ENCODE assay signal across 11 cellular contexts in genomic region chr16:10510279-10510678, GRCh38.
DNase-seq lines count a peak whose midpoint lies in the region; ATAC-seq lines count a peak whose summit lies in the region.
"Had no signal": no experiment of that assay in that cellular context is flagged by ENCODE, and none has a peak within 500 bp of the region (broad histone marks: within the 10 kb centered on the region; RNA-seq: fewer than 3 reads in every experiment).

No MANE protein-coding gene starts in this region.

- no peaks in the 10 kb centered on the region for H3K27me3 Mint-ChIP-seq in activated CD4-positive, alpha-beta memory T cell treated with anti-CD3 and anti-CD28 coated beads for 36 hours
- peaks cover 11% of the 10 kb centered on the region for H3K27me3 Mint-ChIP-seq in activated CD4-positive, alpha-beta memory T cell treated with anti-CD3 and anti-CD28 coated beads, Interleukin-2, amount 10 ng/mL, durations not matched to agents 7 days and 5 days
- no peaks in the 10 kb centered on the region for H3K27me3 Mint-ChIP-seq in activated naive CD8-positive, alpha-beta T cell treated with anti-CD3 and anti-CD28 coated beads, Interleukin-2, amount 50 U/mL, for 24 hours
- H3K27me3 Mint-ChIP-seq in activated naive CD8-positive, alpha-beta T cell treated with anti-CD3 and anti-CD28 coated beads for 36 hours, result no peaks in the 10 kb centered on the region
- no peaks in the 10 kb centered on the region for H3K27me3 Mint-ChIP-seq in activated T-helper 17 cell treated with anti-CD3 and anti-CD28 coated beads, Interleukin-2, amount 50 U/mL, for 72 hours
- H3K27me3 Mint-ChIP-seq in activated T-helper 1 cell treated with anti-CD3 and anti-CD28 coated beads, Interleukin-12 subunit alpha, Interleukin-12 subunit beta, Interleukin-2, Interleukin-4 antibody, amounts not matched to agents 30 ng/mL and 10 ng/mL and 1 ng/mL, durations not matched to agents 14 hours and 24 hours and 36 hours (ENCODE audit: insufficient read depth), result peaks cover 14% of the 10 kb centered on the region

- peak overlapping the region; percentile 62 for H3K27ac Mint-ChIP-seq in activated CD4-positive, alpha-beta memory T cell treated with anti-CD3 and anti-CD28 coated beads for 36 hours
- H3K27ac Mint-ChIP-seq in activated CD4-positive, alpha-beta memory T cell treated with anti-CD3 and anti-CD28 coated beads, Interleukin-2, amount 10 ng/mL, durations not matched to agents 7 days and 5 days, result no peak overlapping the region
- H3K27ac Mint-ChIP-seq in activated naive CD8-positive, alpha-beta T cell treated with anti-CD3 and anti-CD28 coated beads, Interleukin-2, amount 50 U/mL, for 24 hours, result peak overlapping the region; percentile 6
- no peak overlapping the region for H3K27ac Mint-ChIP-seq in activated naive CD8-positive, alpha-beta T cell treated with anti-CD3 and anti-CD28 coated beads for 36 hours
- peak overlapping the region; percentile 51 for H3K27ac Mint-ChIP-seq in activated T-helper 17 cell treated with anti-CD3 and anti-CD28 coated beads, Interleukin-2, amount 50 U/mL, for 72 hours
- H3K27ac Mint-ChIP-seq in activated T-helper 1 cell treated with anti-CD3 and anti-CD28 coated beads, Interleukin-12 subunit alpha, Interleukin-12 subunit beta, Interleukin-2, Interleukin-4 antibody, amounts not matched to agents 30 ng/mL and 10 ng/mL and 1 ng/mL, durations not matched to agents 14 hours and 24 hours and 36 hours, result no peak overlapping the region
- H3K27ac Mint-ChIP-seq: CD14-positive monocyte had no signal

- intact Hi-C loops in activated CD4-positive, alpha-beta memory T cell treated with anti-CD3 and anti-CD28 coated beads for 36 hours (cut with micrococcal nuclease), result loop anchor here (2.0 to 5.0 kb wide), 4 partner anchors 123 to 432 kb away; partner anchors contain the start of genes ATF7IP2, CLEC16A and DEXI
- intact Hi-C loops in activated T-helper 1 cell treated with anti-CD3 and anti-CD28 coated beads, Interleukin-12 subunit alpha, Interleukin-12 subunit beta, Interleukin-2, Interleukin-4 antibody, amounts not matched to agents 30 ng/mL and 10 ng/mL and 1 ng/mL, durations not matched to agents 14 hours and 24 hours and 36 hours (cut with micrococcal nuclease), result no loop called here

- POLR2A ChIA-PET in activated CD4-positive, alpha-beta memory T cell treated with anti-CD3 and anti-CD28 coated beads for 36 hours (lab: Charles Lee), result no interaction called here
- POLR2A ChIA-PET in activated CD4-positive, alpha-beta memory T cell treated with anti-CD3 and anti-CD28 coated beads, Interleukin-2, amount 10 ng/mL, durations not matched to agents 7 days and 5 days (lab: Charles Lee), result interaction anchor here (1.5 kb wide), 1 partner anchor 195 kb away, joined by 8 read pairs; no protein-coding TSS in a partner anchor

- H3K9me3 Mint-ChIP-seq in activated CD4-positive, alpha-beta memory T cell treated with anti-CD3 and anti-CD28 coated beads for 36 hours, result no peaks in the 10 kb centered on the region
- H3K9me3 Mint-ChIP-seq in activated CD4-positive, alpha-beta memory T cell treated with anti-CD3 and anti-CD28 coated beads, Interleukin-2, amount 10 ng/mL, durations not matched to agents 7 days and 5 days, result no peaks in the 10 kb centered on the region
- H3K9me3 Mint-ChIP-seq in activated naive CD8-positive, alpha-beta T cell treated with anti-CD3 and anti-CD28 coated beads, Interleukin-2, amount 50 U/mL, for 24 hours, result no peaks in the 10 kb centered on the region
- H3K9me3 Mint-ChIP-seq in activated naive CD8-positive, alpha-beta T cell treated with anti-CD3 and anti-CD28 coated beads for 36 hours, result no peaks in the 10 kb centered on the region
- H3K9me3 Mint-ChIP-seq in activated T-helper 17 cell treated with anti-CD3 and anti-CD28 coated beads, Interleukin-2, amount 50 U/mL, for 72 hours, result no peaks in the 10 kb centered on the region
- H3K9me3 Mint-ChIP-seq in activated T-helper 1 cell treated with anti-CD3 and anti-CD28 coated beads, Interleukin-12 subunit alpha, Interleukin-12 subunit beta, Interleukin-2, Interleukin-4 antibody, amounts not matched to agents 30 ng/mL and 10 ng/mL and 1 ng/mL, durations not matched to agents 14 hours and 24 hours and 36 hours, result no peaks in the 10 kb centered on the region
- H3K9me3 Mint-ChIP-seq: CD14-positive monocyte had no signal

- CTCF ChIA-PET in activated CD4-positive, alpha-beta memory T cell treated with anti-CD3 and anti-CD28 coated beads for 36 hours (lab: Charles Lee), result interaction anchor here (1.3 to 9.3 kb wide), 8 partner anchors 11 to 252 kb away, joined by 4 to 134 read pairs (median 6); no protein-coding TSS in a partner anchor
- CTCF ChIA-PET in activated CD4-positive, alpha-beta memory T cell treated with anti-CD3 and anti-CD28 coated beads, Interleukin-2, amount 10 ng/mL, durations not matched to agents 7 days and 5 days (lab: Charles Lee), result interaction anchor here (0.7 to 2.7 kb wide), 7 partner anchors 10 to 788 kb away, joined by 3 to 28 read pairs (median 7); no protein-coding TSS in a partner anchor

- ATAC-seq in activated naive CD8-positive, alpha-beta T cell treated with anti-CD3 and anti-CD28 coated beads, Interleukin-2, amount 50 U/mL, for 24 hours, result no peak
- ATAC-seq in activated T-helper 17 cell treated with anti-CD3 and anti-CD28 coated beads, Interleukin-2, amount 50 U/mL, for 72 hours (replicated peaks), result no peak

- H3K4me1 Mint-ChIP-seq in activated CD4-positive, alpha-beta memory T cell treated with anti-CD3 and anti-CD28 coated beads for 36 hours (ENCODE audit: low read depth), result peaks cover 22% of the 10 kb centered on the region
- H3K4me1 Mint-ChIP-seq in activated CD4-positive, alpha-beta memory T cell treated with anti-CD3 and anti-CD28 coated beads, Interleukin-2, amount 10 ng/mL, durations not matched to agents 7 days and 5 days, result peaks cover 8% of the 10 kb centered on the region
- peaks cover 24% of the 10 kb centered on the region for H3K4me1 Mint-ChIP-seq in activated naive CD8-positive, alpha-beta T cell treated with anti-CD3 and anti-CD28 coated beads, Interleukin-2, amount 50 U/mL, for 24 hours
- peaks cover 4% of the 10 kb centered on the region for H3K4me1 Mint-ChIP-seq in activated naive CD8-positive, alpha-beta T cell treated with anti-CD3 and anti-CD28 coated beads for 36 hours
- peaks cover 14% of the 10 kb centered on the region for H3K4me1 Mint-ChIP-seq in activated T-helper 17 cell treated with anti-CD3 and anti-CD28 coated beads, Interleukin-2, amount 50 U/mL, for 72 hours
- peaks cover 11% of the 10 kb centered on the region for H3K4me1 Mint-ChIP-seq in activated T-helper 1 cell treated with anti-CD3 and anti-CD28 coated beads, Interleukin-12 subunit alpha, Interleukin-12 subunit beta, Interleukin-2, Interleukin-4 antibody, amounts not matched to agents 30 ng/mL and 10 ng/mL and 1 ng/mL, durations not matched to agents 14 hours and 24 hours and 36 hours (ENCODE audit: low read depth)

- no peak overlapping the region for H3K4me3 Mint-ChIP-seq in activated CD4-positive, alpha-beta memory T cell treated with anti-CD3 and anti-CD28 coated beads for 36 hours
- H3K4me3 Mint-ChIP-seq in activated CD4-positive, alpha-beta memory T cell treated with anti-CD3 and anti-CD28 coated beads, Interleukin-2, amount 10 ng/mL, durations not matched to agents 7 days and 5 days, result no peak overlapping the region
- no peak overlapping the region for H3K4me3 Mint-ChIP-seq in activated naive CD8-positive, alpha-beta T cell treated with anti-CD3 and anti-CD28 coated beads, Interleukin-2, amount 50 U/mL, for 24 hours
- no peak overlapping the region for H3K4me3 Mint-ChIP-seq in activated naive CD8-positive, alpha-beta T cell treated with anti-CD3 and anti-CD28 coated beads for 36 hours
- peak overlapping the region; percentile 37 for H3K4me3 Mint-ChIP-seq in activated T-helper 17 cell treated with anti-CD3 and anti-CD28 coated beads, Interleukin-2, amount 50 U/mL, for 72 hours
- no peak overlapping the region for H3K4me3 Mint-ChIP-seq in activated T-helper 1 cell treated with anti-CD3 and anti-CD28 coated beads, Interleukin-12 subunit alpha, Interleukin-12 subunit beta, Interleukin-2, Interleukin-4 antibody, amounts not matched to agents 30 ng/mL and 10 ng/mL and 1 ng/mL, durations not matched to agents 14 hours and 24 hours and 36 hours
- H3K4me3 Mint-ChIP-seq: H9 had no signal

- no peak for DNase-seq in activated CD4-positive, alpha-beta memory T cell treated with anti-CD3 and anti-CD28 coated beads for 36 hours
- no peak for DNase-seq in activated CD4-positive, alpha-beta memory T cell treated with anti-CD3 and anti-CD28 coated beads, Interleukin-2, amount 10 ng/mL, durations not matched to agents 7 days and 5 days
- no peak for DNase-seq in activated naive CD8-positive, alpha-beta T cell treated with anti-CD3 and anti-CD28 coated beads, Interleukin-2, amount 50 U/mL, for 24 hours
- DNase-seq in activated naive CD8-positive, alpha-beta T cell treated with anti-CD3 and anti-CD28 coated beads for 36 hours, result no peak
- no peak for DNase-seq in activated T-helper 1 cell treated with anti-CD3 and anti-CD28 coated beads, Interleukin-12 subunit alpha, Interleukin-12 subunit beta, Interleukin-2, Interleukin-4 antibody, amounts not matched to agents 30 ng/mL and 10 ng/mL and 1 ng/mL, durations not matched to agents 14 hours and 24 hours and 36 hours (ENCODE audit: low spot score)
- no peak for DNase-seq in SW480 (ENCODE audit: low spot score)
- DNase-seq: GF-D8 had no signal

- H3K36me3 Mint-ChIP-seq in activated CD4-positive, alpha-beta memory T cell treated with anti-CD3 and anti-CD28 coated beads for 36 hours, result no peaks in the 10 kb centered on the region
- H3K36me3 Mint-ChIP-seq in activated CD4-positive, alpha-beta memory T cell treated with anti-CD3 and anti-CD28 coated beads, Interleukin-2, amount 10 ng/mL, durations not matched to agents 7 days and 5 days (ENCODE audit: low read depth), result no peaks in the 10 kb centered on the region
- no peaks in the 10 kb centered on the region for H3K36me3 Mint-ChIP-seq in activated naive CD8-positive, alpha-beta T cell treated with anti-CD3 and anti-CD28 coated beads, Interleukin-2, amount 50 U/mL, for 24 hours (ENCODE audit: low read depth)
- no peaks in the 10 kb centered on the region for H3K36me3 Mint-ChIP-seq in activated naive CD8-positive, alpha-beta T cell treated with anti-CD3 and anti-CD28 coated beads for 36 hours
- no peaks in the 10 kb centered on the region for H3K36me3 Mint-ChIP-seq in activated T-helper 17 cell treated with anti-CD3 and anti-CD28 coated beads, Interleukin-2, amount 50 U/mL, for 72 hours (ENCODE audit: low read depth)
- H3K36me3 Mint-ChIP-seq in activated T-helper 1 cell treated with anti-CD3 and anti-CD28 coated beads, Interleukin-12 subunit alpha, Interleukin-12 subunit beta, Interleukin-2, Interleukin-4 antibody, amounts not matched to agents 30 ng/mL and 10 ng/mL and 1 ng/mL, durations not matched to agents 14 hours and 24 hours and 36 hours (ENCODE audit: low read depth), result no peaks in the 10 kb centered on the region
- H3K36me3 Mint-ChIP-seq: CD14-positive monocyte; CD4-positive, alpha-beta memory T cell had no signal

Comparison
In these comparisons a context has a peak if more than half of its experiments do, and no peak if none do; other contexts are left out.
1. H3K27ac Mint-ChIP-seq: peak in activated CD4-positive, alpha-beta memory T cell treated with anti-CD3 and anti-CD28 coated beads for 36 hours (single experiment), activated naive CD8-positive, alpha-beta T cell treated with anti-CD3 and anti-CD28 coated beads, Interleukin-2, amount 50 U/mL, for 24 hours (single experiment) and activated T-helper 17 cell treated with anti-CD3 and anti-CD28 coated beads, Interleukin-2, amount 50 U/mL, for 72 hours (single experiment); none in activated CD4-positive, alpha-beta memory T cell treated with anti-CD3 and anti-CD28 coated beads, Interleukin-2, amount 10 ng/mL, durations not matched to agents 7 days and 5 days (single experiment), activated naive CD8-positive, alpha-beta T cell treated with anti-CD3 and anti-CD28 coated beads for 36 hours (single experiment) and activated T-helper 1 cell treated with anti-CD3 and anti-CD28 coated beads, Interleukin-12 subunit alpha, Interleukin-12 subunit beta, Interleukin-2, Interleukin-4 antibody, amounts not matched to agents 30 ng/mL and 10 ng/mL and 1 ng/mL, durations not matched to agents 14 hours and 24 hours and 36 hours (single experiment).